Comparison of ENCODE assay signal across 9 cellular contexts in the genomic region with DNA sequence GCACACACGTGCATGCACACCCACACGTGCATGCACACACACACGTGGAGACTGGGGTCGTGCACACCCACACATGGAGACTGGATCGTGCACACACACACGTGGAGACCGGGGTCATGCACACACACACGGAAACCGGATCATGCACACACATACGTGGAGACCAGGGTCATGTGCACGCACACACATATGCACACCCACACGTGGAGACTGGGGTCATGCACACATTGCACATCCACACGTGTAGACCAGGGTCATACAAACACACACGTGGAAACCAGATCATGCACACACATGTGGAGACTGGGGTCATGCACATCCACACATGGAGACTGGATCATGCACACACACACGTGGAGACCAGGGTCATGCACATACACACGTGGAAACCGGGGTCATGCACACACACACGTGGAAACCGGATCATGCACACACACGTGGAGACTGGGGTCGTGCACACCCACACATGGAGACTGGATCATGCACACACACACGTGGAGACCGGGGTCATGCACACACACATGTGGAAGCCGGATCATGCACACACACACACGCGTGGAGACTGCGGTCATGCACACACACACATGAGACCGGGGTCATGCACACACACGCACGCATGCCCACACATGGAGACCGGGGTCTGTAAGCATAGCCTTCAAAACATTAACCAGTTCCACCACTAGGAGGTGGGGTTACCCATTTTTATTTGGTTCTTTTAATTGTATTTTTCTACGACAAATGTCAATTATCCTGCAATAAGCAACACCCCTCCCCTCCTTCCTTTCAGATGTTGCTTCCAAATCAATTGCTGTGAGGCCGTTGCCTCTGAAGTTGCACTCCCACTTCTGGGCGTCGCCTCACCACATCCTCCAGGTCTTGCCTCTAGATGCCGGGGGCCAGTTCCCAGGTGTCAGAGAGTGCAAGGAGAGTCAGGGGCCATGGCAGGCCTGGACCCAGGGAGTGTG.
DNase-seq lines count a peak whose midpoint lies in the region; ATAC-seq and TF ChIP-seq lines count a peak whose summit lies in the region.
"Had no signal": no experiment of that assay in that cellular context is flagged by ENCODE, and none has a peak within 500 bp of the region (broad histone marks: within the 10 kb centered on the region; RNA-seq: fewer than 3 reads in every experiment).

No MANE protein-coding gene starts in this region.

- H3K9me2 ChIP-seq in MM.1S (replicated peaks; ENCODE audit: insufficient read depth, low read length) = no peaks in the 10 kb centered on the region

- H3K4me1 ChIP-seq in MM.1S (ENCODE audit: low read length) = peaks cover 2% of the 10 kb centered on the region; the same call in 1 of the 2 replicates
- peaks cover 4% of the 10 kb centered on the region for H3K4me1 ChIP-seq in mammary epithelial cell (ENCODE audit: insufficient read depth, low read length)
- peaks cover 12 to 15% of the 10 kb centered on the region in 2 donors for H3K4me1 ChIP-seq in neuronal stem cell (ENCODE audit: control insufficient read depth in 2 of 2, insufficient read depth in 1 of 2, low read depth in 1 of 2, low read length in 2 of 2)

- no peak overlapping the region for H2BK120ac ChIP-seq in neuronal stem cell (ENCODE audit: low read depth, low read length)

- peak overlapping the region; percentile 68 for H2BK5ac ChIP-seq in neuronal stem cell (ENCODE audit: low read length)

- H3K27ac ChIP-seq in MM.1S (ENCODE audit: low read length) = no peak overlapping the region
- no peak overlapping the region for H3K27ac ChIP-seq in mammary epithelial cell (ENCODE audit: insufficient read depth, low read depth, low read length)
- no peak overlapping the region for H3K27ac ChIP-seq in neuronal stem cell (replicated peaks; ENCODE audit: low read length)
- H3K27ac ChIP-seq: C4-2B had no signal

- no peak overlapping the region for H3K9ac ChIP-seq in MM.1S (ENCODE audit: low read length)
- H3K9ac ChIP-seq in mammary epithelial cell (ENCODE audit: insufficient read depth, low read length) = no peak overlapping the region
- H3K9ac ChIP-seq in neuronal stem cell (ENCODE audit: low read depth, low read length, poor library complexity) = no peak overlapping the region

- no peak overlapping the region for H3K4me2 ChIP-seq in MM.1S (ENCODE audit: low read depth, low read length)
- no peak overlapping the region for H3K4me2 ChIP-seq in mammary epithelial cell (ENCODE audit: insufficient read depth, low read depth, low read length)
- H3K4me2 ChIP-seq in neuronal stem cell (ENCODE audit: insufficient read depth, low read length, poor library complexity, severe bottlenecking) = no peak overlapping the region

- H3K9me3 ChIP-seq in MM.1S (replicated peaks; ENCODE audit: insufficient read depth, low read length) (no peaks in the 10 kb centered on the region), mammary epithelial cell (replicated peaks; ENCODE audit: insufficient read depth, low read length) (no peaks in the 10 kb centered on the region), neuronal stem cell (replicated peaks in 1 of 2; ENCODE audit: control insufficient read depth in 2 of 2, insufficient read depth in 1 of 2, low read depth in 1 of 2, low read length in 2 of 2) (peaks cover 0 to 2% of the 10 kb centered on the region in 2 donors)

- DNase-seq in NCI-H1105 (lab: John Stamatoyannopoulos, UW) (peak; percentile 25), NCI-H1105 treated with DMSO at 0.1 percent for 48 hours (lab: John Stamatoyannopoulos, UW) (no peak), MM.1S (no peak), mammary epithelial cell (no peak), neuronal stem cell (ENCODE audit: low spot score) (no peak), anterior cingulate cortex (lab: John Stamatoyannopoulos, UW) (no peak), NOMO-1 treated with DMSO at 0.1 percent for 48 hours (lab: John Stamatoyannopoulos, UW; ENCODE audit: unreplicated experiment) (no peak)

- H4K8ac ChIP-seq in neuronal stem cell (ENCODE audit: low read depth, low read length) = no peak overlapping the region

- no peak overlapping the region for H2BK15ac ChIP-seq in neuronal stem cell (ENCODE audit: low read length)

- BruUV-seq in mammary epithelial cell (replicated peaks; lab: Mats Ljungman, UMichigan) = no TSS peak

- no peaks in the 10 kb centered on the region for H3K79me2 ChIP-seq in MM.1S (ENCODE audit: low read length)
- H3K79me2 ChIP-seq in mammary epithelial cell (ENCODE audit: insufficient read depth, low read length) = no peaks in the 10 kb centered on the region

- H3K4me3 ChIP-seq in MM.1S (ENCODE audit: low read length) (no peak overlapping the region), mammary epithelial cell (replicated peaks in 1 of 3; ENCODE audit: insufficient read depth in 1 of 3, low read depth in 2 of 3, low read length in 3 of 3) (no peak overlapping the region), neuronal stem cell (ENCODE audit: low read length in 2 of 2) (peak overlapping the region in 1 of 2 donors; percentile 5)

- no peaks in the 10 kb centered on the region for H3K79me1 ChIP-seq in neuronal stem cell (ENCODE audit: low read depth, low read length)

- in situ Hi-C loops in mammary epithelial cell (cut with MboI; ENCODE audit: low sequenced_read_pairs in 2 of 2) = no loop called here

- H4K20me1 ChIP-seq in MM.1S (ENCODE audit: insufficient read depth, low read length) (no peaks in the 10 kb centered on the region), mammary epithelial cell (ENCODE audit: insufficient read depth, low read length) (no peaks in the 10 kb centered on the region)

- WGBS in mammary epithelial cell (ENCODE audit: low coverage, missing lambda C conversion rate) = 75% methylated on average over 32 of the region's 36 CpGs
- WGBS in neuronal stem cell (ENCODE audit: extremely low coverage in 2 of 2, insufficient read length in 2 of 2, insufficient replicate concordance in 1 of 2), 2 donors = no CpG with 5 or more reads among the region's 36 CpGs

- H3K23ac ChIP-seq in neuronal stem cell (ENCODE audit: low read depth, low read length, poor library complexity) = no peak overlapping the region

- no peak overlapping the region for H2BK12ac ChIP-seq in neuronal stem cell (ENCODE audit: low read length)

- no peak overlapping the region for H3K4ac ChIP-seq in neuronal stem cell (ENCODE audit: low read length)

- H3K27me3 ChIP-seq in MM.1S (replicated peaks; ENCODE audit: insufficient read depth, low read length) = no peaks in the 10 kb centered on the region
- no peaks in the 10 kb centered on the region for H3K27me3 ChIP-seq in mammary epithelial cell (ENCODE audit: insufficient read depth, low read length)
- peaks cover 0 to 10% (median 0%) of the 10 kb centered on the region in 3 experiments for H3K27me3 ChIP-seq in neuronal stem cell (ENCODE audit: control insufficient read depth in 3 of 3, insufficient read depth in 3 of 3, low read depth in 1 of 3, low read length in 3 of 3)

- H3K14ac ChIP-seq in neuronal stem cell (ENCODE audit: low read length) = no peak overlapping the region

- 0 out of 2 replicates have a peak, but pooled peaks have one; percentile 6 for TF ChIP-seq CTCF in MM.1S (IDR thresholded peaks at IDR 0.05; ENCODE audit: low read length)
- peak; percentile 10 to 38 for TF ChIP-seq CTCF in mammary epithelial cell (conservative IDR thresholded peaks at IDR 0.05 in 1 of 2, IDR thresholded peaks at IDR 0.05 in 1 of 2; ENCODE audit: extremely low read depth in 1 of 2, insufficient read depth in 1 of 2, low read depth in 1 of 2, low read length in 2 of 2)

- peak overlapping the region; percentile 15 for H2AK5ac ChIP-seq in neuronal stem cell (ENCODE audit: low read depth, low read length)

- no peaks in the 10 kb centered on the region for H3K36me3 ChIP-seq in MM.1S (replicated peaks; ENCODE audit: insufficient read depth, low read length)
- no peaks in the 10 kb centered on the region for H3K36me3 ChIP-seq in mammary epithelial cell (ENCODE audit: insufficient read depth, low read length)
- no peaks in the 10 kb centered on the region for H3K36me3 ChIP-seq in neuronal stem cell (replicated peaks in 1 of 2; ENCODE audit: control insufficient read depth in 2 of 2, insufficient read depth in 2 of 2, low read length in 2 of 2)

- no peak for ATAC-seq in activated CD4-positive, CD25-positive, alpha-beta regulatory T cell treated with anti-CD3 and anti-CD28 coated beads, Interleukin-2, amount 50 U/mL, for 24 hours

- intact Hi-C loops in mammary epithelial cell (cut with micrococcal nuclease) = loop anchor here (2.0 to 10.0 kb wide), 2 partner anchors 47 to 437 kb away; no protein-coding TSS in a partner anchor

- CTCF ChIA-PET in mammary epithelial cell (lab: Charles Lee; ENCODE audit: low non-redundant PET) = no interaction called here

- no peak overlapping the region for H4K91ac ChIP-seq in neuronal stem cell (ENCODE audit: low read depth, low read length, poor library complexity)

- no peaks in the 10 kb centered on the region for H3F3A ChIP-seq in MM.1S (ENCODE audit: insufficient read depth, low read length)

- H3K18ac ChIP-seq in neuronal stem cell (ENCODE audit: low read length) = peak overlapping the region; percentile 25

- no peak overlapping the region for H2AFZ ChIP-seq in MM.1S (ENCODE audit: low read length)
- no peak overlapping the region for H2AFZ ChIP-seq in mammary epithelial cell (ENCODE audit: low read depth, low read length)
- no peak overlapping the region for H2AFZ ChIP-seq in neuronal stem cell (ENCODE audit: low read length)

- dilution Hi-C loops in mammary epithelial cell (cut with HindIII; ENCODE audit: low sequenced_read_pairs) = no loop called here
